In genomic region chr11:9577551-9577950, GRCh38 we compare ENCODE assay signal across 8 cellular contexts. TPM values are rescaled to one million over a fixed set of nuclear protein-coding genes. Genes with fewer than 3 reads are reported as not detected.
A peak's percentile ranks its signal among the peaks of the same experiment; 100 is the strongest.
DNase-seq lines count a peak whose midpoint lies in the region; TF ChIP-seq lines count a peak whose summit lies in the region.

No MANE protein-coding gene starts in this region.

- H2AK5ac ChIP-seq in mesenchymal stem cell (ENCODE audit: low read length, severe bottlenecking): no peak overlapping the region

- H3K4me3 ChIP-seq in HFF-Myc (replicated peaks; ENCODE audit: low read depth, low read length) (peak overlapping the region; percentile 74), astrocyte of the spinal cord (ENCODE audit: low read depth, low read length) (peak overlapping the region; percentile 71), mesenchymal stem cell (ENCODE audit: insufficient read depth in 1 of 2, low read depth in 1 of 2, low read length in 2 of 2) (peak overlapping the region in 1 of 2 experiments; percentile 84)

- H2BK5ac ChIP-seq in mesenchymal stem cell (ENCODE audit: low read depth, low read length, poor library complexity, severe bottlenecking): no peak overlapping the region

- peaks cover 12 to 55% of the 10 kb centered on the region in 2 experiments for H3K36me3 ChIP-seq in mesenchymal stem cell (ENCODE audit: control insufficient read depth in 1 of 2, insufficient read depth in 2 of 2, low read depth in 1 of 2, low read length in 2 of 2)

- no peaks in the 10 kb centered on the region for H3K9me3 ChIP-seq in mesenchymal stem cell (ENCODE audit: control insufficient read depth, low read length)

- H4K8ac ChIP-seq in mesenchymal stem cell (ENCODE audit: low read length): no peak overlapping the region

- in situ Hi-C loops in astrocyte of the spinal cord (cut with HindIII; ENCODE audit: low sequenced_read_pairs): no loop called here

- H3K27ac ChIP-seq in mesenchymal stem cell (ENCODE audit: low read length, poor library complexity, severe bottlenecking): peak overlapping the region; percentile 53
- no peak overlapping the region for H3K27ac ChIP-seq in caudate nucleus (ENCODE audit: low read depth, low read length)

- no peak overlapping the region for H2AFZ ChIP-seq in mesenchymal stem cell (ENCODE audit: low read depth, low read length)

- H2BK15ac ChIP-seq in mesenchymal stem cell (ENCODE audit: low read depth, poor library complexity, severe bottlenecking): no peak overlapping the region

- H2BK12ac ChIP-seq in mesenchymal stem cell (ENCODE audit: low read length in 2 of 2): no peak overlapping the region

- peak overlapping the region; percentile 98 for H3K9ac ChIP-seq in mesenchymal stem cell (ENCODE audit: low read length)

- peaks cover 2% of the 10 kb centered on the region for H3K4me1 ChIP-seq in mesenchymal stem cell (ENCODE audit: control insufficient read depth, insufficient read depth, low read depth, low read length)

- H3K79me1 ChIP-seq in mesenchymal stem cell (replicated peaks; ENCODE audit: low read length, poor library complexity, severe bottlenecking): peaks cover 6% of the 10 kb centered on the region

- H3K18ac ChIP-seq in mesenchymal stem cell (ENCODE audit: low read depth in 1 of 2, low read length in 2 of 2): no peak overlapping the region

- 43% methylated on average over 4 of the region's 7 CpGs for WGBS in mesenchymal stem cell

- no peak overlapping the region for H3K14ac ChIP-seq in mesenchymal stem cell (ENCODE audit: low read length in 2 of 2)

- H3K4me2 ChIP-seq in mesenchymal stem cell (ENCODE audit: low read length, poor library complexity, severe bottlenecking): peak overlapping the region; percentile 59

- TF ChIP-seq CTCF in HFF-Myc (IDR thresholded peaks at IDR 0.05; ENCODE audit: low read depth, low read length, missing control alignments) (no peak), astrocyte of the spinal cord (IDR thresholded peaks at IDR 0.05; ENCODE audit: low read depth, low read length) (no peak)

- no peaks in the 10 kb centered on the region for H3K27me3 ChIP-seq in mesenchymal stem cell (ENCODE audit: control insufficient read depth in 1 of 2, insufficient read depth in 1 of 2, low read length in 2 of 2)

- no peak overlapping the region for H2BK120ac ChIP-seq in mesenchymal stem cell (ENCODE audit: low read depth, low read length)

- H4K91ac ChIP-seq in mesenchymal stem cell (ENCODE audit: low read length): no peak overlapping the region

- H3K4ac ChIP-seq in mesenchymal stem cell (ENCODE audit: low read depth in 1 of 2, low read length in 2 of 2): no peak overlapping the region

- no peak overlapping the region for H3K23ac ChIP-seq in mesenchymal stem cell (ENCODE audit: low read length in 2 of 2)

- peak; percentile 46 for DNase-seq in A172 (ENCODE audit: low spot score)
- no peak for DNase-seq in HFF-Myc (ENCODE audit: extremely low read depth, low read depth)
- DNase-seq in astrocyte of the spinal cord (ENCODE audit: low read depth, low spot score): peak; percentile 60
- DNase-seq in mesenchymal stem cell: peak; percentile 78
- no peak for DNase-seq in NCI-H1930 (lab: John Stamatoyannopoulos, UW)
- DNase-seq in stimulated activated CD4-positive, alpha-beta T cell treated with anti-CD3 and anti-CD28 coated beads, Interleukin-12 subunit alpha, Interleukin-12 subunit beta, amount 100 ng/mL, for 4 hours: no peak
- DNase-seq in AG08395 (ENCODE audit: low spot score): no peak
- DNase-seq in caudate nucleus (lab: John Stamatoyannopoulos, UW): no peak

RNA-seq across cellular contexts. Expression of gene WEE1, which starts 4.1 kb away (rescaled TPM):
- 77.8 and 85.7 TPM in 2 replicates for total RNA-seq in A172 (2014; rRNA removed; shearing (Covaris generic))
- polyA plus RNA-seq in mesenchymal stem cell (2013, experiment 1 of 2): 7.5 TPM
- 7.5 TPM for polyA plus RNA-seq in mesenchymal stem cell (2013, experiment 2 of 2)

Comparison
In these comparisons a context has a peak if more than half of its experiments do, and no peak if none do; other contexts are left out.
1. DNase-seq: peak in A172 (single experiment), astrocyte of the spinal cord (single experiment) and mesenchymal stem cell (single experiment); none in HFF-Myc (single experiment), NCI-H1930 (0 of 2), stimulated activated CD4-positive, alpha-beta T cell treated with anti-CD3 and anti-CD28 coated beads, Interleukin-12 subunit alpha, Interleukin-12 subunit beta, amount 100 ng/mL, for 4 hours (single experiment), AG08395 (single experiment) and caudate nucleus (0 of 61).